2 cellular contexts compared by ENCODE assay signal in genomic region chr9:68412754-68413153, GRCh38. TPM values are rescaled to one million over a fixed set of nuclear protein-coding genes. Genes with fewer than 3 reads are reported as not detected.
"Had no signal": no experiment of that assay in that cellular context is flagged by ENCODE, and none has a peak within 500 bp of the region (broad histone marks: within the 10 kb centered on the region; RNA-seq: fewer than 3 reads in every experiment).

No MANE protein-coding gene starts in this region.

RNA-seq across cellular contexts. Expression of gene PGM5, which starts 56.3 kb away (rescaled TPM):
- total RNA-seq: chondrocyte, epithelial cell of proximal tubule had no signal
